8 cellular contexts compared by ENCODE assay signal in genomic region chr1:19918057-19918456, GRCh38. TPM values are rescaled to one million over a fixed set of nuclear protein-coding genes. Genes with fewer than 3 reads are reported as not detected.
DNase-seq lines count a peak whose midpoint lies in the region; ATAC-seq, FAIRE-seq and TF ChIP-seq lines count a peak whose summit lies in the region.

No MANE protein-coding gene starts in this region.

- no peak overlapping the region for H3K4me3 ChIP-seq in RWPE2 (ENCODE audit: severe bottlenecking)
- H3K4me3 ChIP-seq in thyroid gland (replicated peaks in 1 of 3) = no peak overlapping the region

- peaks cover 3% of the 10 kb centered on the region for H3K4me1 Mint-ChIP-seq in osteocyte (ENCODE audit: unreplicated experiment)

- peaks cover 7% of the 10 kb centered on the region; the same call in 1 of the 2 replicates for H3K36me3 ChIP-seq in RWPE2 (ENCODE audit: low read depth)
- H3K36me3 ChIP-seq in thyroid gland = peaks cover 0 to 4% of the 10 kb centered on the region in 2 donors

- H3K4me3 Mint-ChIP-seq in osteocyte (ENCODE audit: unreplicated experiment) = no peak overlapping the region

- H3K27me3 ChIP-seq in RWPE2 (ENCODE audit: insufficient read depth, poor library complexity, severe bottlenecking) (no peaks in the 10 kb centered on the region), thyroid gland (no peaks in the 10 kb centered on the region)

- H3K27ac ChIP-seq in RWPE2 (ENCODE audit: poor library complexity, severe bottlenecking) (no peak overlapping the region), thyroid gland (no peak overlapping the region)

- H3K27ac Mint-ChIP-seq in osteocyte (ENCODE audit: unreplicated experiment) = no peak overlapping the region

- no peak for TF ChIP-seq POLR2A in thyroid gland (IDR thresholded peaks at IDR 0.05)

- intact Hi-C loops in thyroid gland (cut with DNase I) = loop anchor here (5.0 kb wide), 1 partner anchor 234 kb away; no protein-coding TSS in a partner anchor

- H3K36me3 Mint-ChIP-seq in osteocyte (ENCODE audit: unreplicated experiment) = peaks cover 6% of the 10 kb centered on the region

- H3K4me1 ChIP-seq in RWPE2 (ENCODE audit: insufficient read depth, poor library complexity, severe bottlenecking) = no peaks in the 10 kb centered on the region
- no peaks in the 10 kb centered on the region for H3K4me1 ChIP-seq in thyroid gland

- peak; percentile 73 for DNase-seq in DMS79 treated with DMSO at 0.1 percent for 48 hours (lab: John Stamatoyannopoulos, UW)
- DNase-seq in LoVo (ENCODE audit: low spot score) = peak; percentile 81
- DNase-seq in RWPE2 (ENCODE audit: low spot score) = no peak
- peak; percentile 60 for DNase-seq in activated effector memory CD4-positive, alpha-beta T cell treated with Interleukin-2 at 50 U/mL for 16 hours
- DNase-seq in frontal cortex (ENCODE audit: low spot score in 2 of 2) = peak; percentile 67 to 84
- DNase-seq in osteocyte (ENCODE audit: extremely low spot score, unreplicated experiment) = peak; percentile 93
- DNase-seq in thyroid gland = peak; percentile 81 to 85

- 17% methylated on average over 6 of the region's 6 CpGs for WGBS in thyroid gland, 2 donors

- ATAC-seq in RWPE2 (ENCODE audit: low read depth) = peak; percentile 77
- no peak for ATAC-seq in HG03460 (IDR thresholded peaks at IDR 0.05; ENCODE audit: unreplicated experiment)

- FAIRE-seq in frontal cortex (lab: Jason Lieb, UNC) = no peak

- TF ChIP-seq CTCF in RWPE2 (IDR thresholded peaks at IDR 0.05; ENCODE audit: poor library complexity, severe bottlenecking) = peak; percentile 92
- TF ChIP-seq CTCF in osteocyte (IDR thresholded peaks at IDR 0.05) = peak; percentile 93
- TF ChIP-seq CTCF in thyroid gland (IDR thresholded peaks at IDR 0.05) = peak; percentile 71 to 89 (median 80)

- H3K9me3 Mint-ChIP-seq in osteocyte (ENCODE audit: unreplicated experiment) = no peaks in the 10 kb centered on the region

- H3K9me3 ChIP-seq in RWPE2 (ENCODE audit: severe bottlenecking) (no peaks in the 10 kb centered on the region), thyroid gland (no peaks in the 10 kb centered on the region)

- no peaks in the 10 kb centered on the region for H3K27me3 Mint-ChIP-seq in osteocyte (ENCODE audit: unreplicated experiment)

RNA-seq across cellular contexts. Expression of gene PLA2G2E, which starts 5.4 kb away (rescaled TPM):
- total RNA-seq in frontal cortex = not detected
- not detected in 2 replicates for total RNA-seq in osteocyte
- total RNA-seq in thyroid gland = not detected

RNA-seq across cellular contexts. Expression of gene OTUD3, which starts 35.9 kb away (rescaled TPM):
- total RNA-seq in frontal cortex = 9.8 TPM
- 9.4 and 11.4 TPM in 2 replicates for total RNA-seq in osteocyte
- total RNA-seq in thyroid gland = 1 to 10 TPM; 5.8 to 8.2 (median 6.7) TPM
